Comparison of ENCODE assay signal across 9 cellular contexts in the genomic region with DNA sequence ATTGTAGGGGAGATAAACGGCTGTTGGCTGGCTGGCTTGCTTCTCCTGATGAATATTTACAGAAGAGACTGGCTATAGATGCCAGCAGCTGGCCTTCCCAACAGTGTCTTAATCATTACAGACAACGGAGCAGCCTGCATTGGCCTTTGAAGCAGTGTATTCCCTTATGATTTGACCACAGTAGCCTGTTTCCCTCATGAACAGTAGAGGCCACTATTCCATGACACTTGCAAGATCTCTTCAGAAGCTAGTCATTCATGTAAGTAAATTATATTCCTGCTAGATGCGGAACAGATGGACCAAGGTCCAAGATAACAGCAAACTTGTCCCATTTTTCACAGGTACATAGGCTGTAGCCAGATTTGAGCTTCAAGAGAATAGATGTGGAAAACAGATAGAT. TPM values are rescaled to one million over a fixed set of nuclear protein-coding genes. Genes with fewer than 3 reads are reported as not detected.
DNase-seq lines count a peak whose midpoint lies in the region; ATAC-seq and TF ChIP-seq lines count a peak whose summit lies in the region.
"Had no signal": no experiment of that assay in that cellular context is flagged by ENCODE, and none has a peak within 500 bp of the region (broad histone marks: within the 10 kb centered on the region; RNA-seq: fewer than 3 reads in every experiment).

No MANE protein-coding gene starts in this region.

- BruUV-seq in Caco-2 (replicated peaks; lab: Mats Ljungman, UMichigan): no TSS peak

- DNase-seq in Caco-2 (peak in 1 of 2 experiments; percentile 36), WTC11 (ENCODE audit: low spot score) (no peak), left lobe of liver (ENCODE audit: low spot score) (no peak), lower leg skin (ENCODE audit: low spot score in 2 of 2) (no peak), HuH-7 (ENCODE audit: low spot score) (no peak), mucosa of gallbladder (ENCODE audit: low spot score) (no peak)

- POLR2A ChIA-PET in Caco-2 (lab: Charles Lee) (interaction anchor here (0.5 kb wide), 1 partner anchor 52 kb away, joined by 5 read pairs; no protein-coding TSS in a partner anchor), WTC11 (lab: Charles Lee) (no interaction called here)

- no peaks in the 10 kb centered on the region for H3K36me3 ChIP-seq in Caco-2 (ENCODE audit: control insufficient read depth, insufficient read depth, low read length)

- no peak for TF ChIP-seq POLR2A in lower leg skin (IDR thresholded peaks at IDR 0.05)

- H3K27me3 ChIP-seq in Caco-2 (replicated peaks; ENCODE audit: control insufficient read depth, insufficient read depth, low read length): no peaks in the 10 kb centered on the region

- H3K9me3 ChIP-seq in Caco-2: no peaks in the 10 kb centered on the region

- ATAC-seq in WTC11 (peak; percentile 62), left lobe of liver (peak; percentile 74), GM19455 (IDR thresholded peaks at IDR 0.05; ENCODE audit: unreplicated experiment) (no peak)

- TF ChIP-seq CTCF in Caco-2 (IDR thresholded peaks at IDR 0.05; ENCODE audit: insufficient read depth in 1 of 2, low read depth in 1 of 2, low read length in 1 of 2, severe bottlenecking in 1 of 2, unreplicated experiment in 1 of 2): peak; percentile 29 to 54
- TF ChIP-seq CTCF in WTC11 (IDR thresholded peaks at IDR 0.05): no peak
- no peak for TF ChIP-seq CTCF in lower leg skin (IDR thresholded peaks at IDR 0.05)

- CTCF ChIA-PET in Caco-2 (lab: Charles Lee): interaction anchor here (0.5 to 1.2 kb wide), 5 partner anchors 13 to 433 kb away, joined by 3 to 7 read pairs (median 3); no protein-coding TSS in a partner anchor
- CTCF ChIA-PET in WTC11 (lab: Charles Lee): interaction anchor here (0.6 to 1.6 kb wide), 12 partner anchors 13 to 718 kb away, joined by 3 to 20 read pairs (median 4); partner anchors contain the start of gene RASGRP1

- TF ChIP-seq RAD21 in Ishikawa (IDR thresholded peaks at IDR 0.05; ENCODE audit: low read depth): peak; percentile 28

- TF ChIP-seq EP300 in Ishikawa (IDR thresholded peaks at IDR 0.05; ENCODE audit: borderline replicate concordance): no peak

- H3K4me1 Mint-ChIP-seq in Caco-2 (ENCODE audit: low read depth, unreplicated experiment): no peaks in the 10 kb centered on the region
- H3K4me1 Mint-ChIP-seq in WTC11: peaks cover 5% of the 10 kb centered on the region

- intact Hi-C loops in Caco-2 (cut with micrococcal nuclease; ENCODE audit: unreplicated experiment): no loop called here
- intact Hi-C loops in lower leg skin (cut with DNase I; ENCODE audit: low total_unique reads): no loop called here

- H3K36me3 Mint-ChIP-seq in Caco-2 (ENCODE audit: insufficient read depth, unreplicated experiment) (no peaks in the 10 kb centered on the region), WTC11 (no peaks in the 10 kb centered on the region)

- peaks cover 13% of the 10 kb centered on the region for H3K27me3 Mint-ChIP-seq in Caco-2 (ENCODE audit: insufficient read depth, unreplicated experiment)
- H3K27me3 Mint-ChIP-seq in WTC11 (ENCODE audit: low read depth): no peaks in the 10 kb centered on the region

- H3K4me3 Mint-ChIP-seq in Caco-2 (ENCODE audit: unreplicated experiment): no peak overlapping the region
- no peak overlapping the region for H3K4me3 Mint-ChIP-seq in WTC11

- H3K4me3 ChIP-seq in Caco-2 (ENCODE audit: low read depth, low read length) (no peak overlapping the region), lower leg skin (ENCODE audit: low read depth, poor library complexity, severe bottlenecking) (no peak overlapping the region)
- H3K4me3 ChIP-seq: SK-N-MC had no signal

- H3K9me3 Mint-ChIP-seq in Caco-2 (ENCODE audit: unreplicated experiment) (no peaks in the 10 kb centered on the region), WTC11 (peaks cover 3% of the 10 kb centered on the region; the same call in 1 of the 2 replicates)

- no peaks in the 10 kb centered on the region for H3K4me1 ChIP-seq in Caco-2

- H3K27ac Mint-ChIP-seq in Caco-2 (ENCODE audit: unreplicated experiment): no peak overlapping the region
- H3K27ac Mint-ChIP-seq in WTC11: no peak overlapping the region

- 27 to 31% methylated on average over 3 of the region's 3 CpGs for WGBS in lower leg skin, 2 donors

TF ChIP-seq in Ishikawa, 13 proteins besides CTCF, POLR2A, EP300 and RAD21 (continues in another document):
- TF ChIP-seq TEAD4 (IDR thresholded peaks at IDR 0.05): no peak
- no peak for TF ChIP-seq ZBTB7A (IDR thresholded peaks at IDR 0.05; ENCODE audit: low read depth)
- no peak for TF ChIP-seq YY1 (IDR thresholded peaks at IDR 0.05; ENCODE audit: low read depth)
- TF ChIP-seq EGR1 (IDR thresholded peaks at IDR 0.05): no peak
- TF ChIP-seq TCF12 (IDR thresholded peaks at IDR 0.05; ENCODE audit: low read depth): no peak
- TF ChIP-seq USF1 (IDR thresholded peaks at IDR 0.05): no peak
- TF ChIP-seq MAX (IDR thresholded peaks at IDR 0.05): no peak
- TF ChIP-seq FOXM1 (IDR thresholded peaks at IDR 0.05; ENCODE audit: borderline replicate concordance, low read depth): no peak
- no peak for TF ChIP-seq CEBPB (IDR thresholded peaks at IDR 0.05)
- TF ChIP-seq NFIC (IDR thresholded peaks at IDR 0.05): no peak
- TF ChIP-seq TAF1 (IDR thresholded peaks at IDR 0.05; ENCODE audit: low read depth): no peak

TF ChIP-seq in WTC11, 78 proteins besides CTCF, POLR2A, EP300 and RAD21:
- TF ChIP-seq ETV6 (CRISPR knock-in tag; IDR thresholded peaks at IDR 0.05) (no peak), ZNF671 (CRISPR knock-in tag; IDR thresholded peaks at IDR 0.05) (no peak), NFYB (CRISPR knock-in tag; conservative IDR thresholded peaks at IDR 0.05; ENCODE audit: low read depth) (no peak), TCF7 (CRISPR knock-in tag; IDR thresholded peaks at IDR 0.05; ENCODE audit: low read depth) (no peak), KAT7 (CRISPR knock-in tag; IDR thresholded peaks at IDR 0.05; ENCODE audit: borderline replicate concordance) (no peak)
- TF ChIP-seq, protein P1, sequence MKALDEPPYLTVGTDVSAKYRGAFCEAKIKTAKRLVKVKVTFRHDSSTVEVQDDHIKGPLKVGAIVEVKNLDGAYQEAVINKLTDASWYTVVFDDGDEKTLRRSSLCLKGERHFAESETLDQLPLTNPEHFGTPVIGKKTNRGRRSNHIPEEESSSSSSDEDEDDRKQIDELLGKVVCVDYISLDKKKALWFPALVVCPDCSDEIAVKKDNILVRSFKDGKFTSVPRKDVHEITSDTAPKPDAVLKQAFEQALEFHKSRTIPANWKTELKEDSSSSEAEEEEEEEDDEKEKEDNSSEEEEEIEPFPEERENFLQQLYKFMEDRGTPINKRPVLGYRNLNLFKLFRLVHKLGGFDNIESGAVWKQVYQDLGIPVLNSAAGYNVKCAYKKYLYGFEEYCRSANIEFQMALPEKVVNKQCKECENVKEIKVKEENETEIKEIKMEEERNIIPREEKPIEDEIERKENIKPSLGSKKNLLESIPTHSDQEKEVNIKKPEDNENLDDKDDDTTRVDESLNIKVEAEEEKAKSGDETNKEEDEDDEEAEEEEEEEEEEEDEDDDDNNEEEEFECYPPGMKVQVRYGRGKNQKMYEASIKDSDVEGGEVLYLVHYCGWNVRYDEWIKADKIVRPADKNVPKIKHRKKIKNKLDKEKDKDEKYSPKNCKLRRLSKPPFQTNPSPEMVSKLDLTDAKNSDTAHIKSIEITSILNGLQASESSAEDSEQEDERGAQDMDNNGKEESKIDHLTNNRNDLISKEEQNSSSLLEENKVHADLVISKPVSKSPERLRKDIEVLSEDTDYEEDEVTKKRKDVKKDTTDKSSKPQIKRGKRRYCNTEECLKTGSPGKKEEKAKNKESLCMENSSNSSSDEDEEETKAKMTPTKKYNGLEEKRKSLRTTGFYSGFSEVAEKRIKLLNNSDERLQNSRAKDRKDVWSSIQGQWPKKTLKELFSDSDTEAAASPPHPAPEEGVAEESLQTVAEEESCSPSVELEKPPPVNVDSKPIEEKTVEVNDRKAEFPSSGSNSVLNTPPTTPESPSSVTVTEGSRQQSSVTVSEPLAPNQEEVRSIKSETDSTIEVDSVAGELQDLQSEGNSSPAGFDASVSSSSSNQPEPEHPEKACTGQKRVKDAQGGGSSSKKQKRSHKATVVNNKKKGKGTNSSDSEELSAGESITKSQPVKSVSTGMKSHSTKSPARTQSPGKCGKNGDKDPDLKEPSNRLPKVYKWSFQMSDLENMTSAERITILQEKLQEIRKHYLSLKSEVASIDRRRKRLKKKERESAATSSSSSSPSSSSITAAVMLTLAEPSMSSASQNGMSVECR (CRISPR knock-in tag; IDR thresholded peaks at IDR 0.05; ENCODE audit: borderline replicate concordance): no peak
- TF ChIP-seq, protein P2, sequence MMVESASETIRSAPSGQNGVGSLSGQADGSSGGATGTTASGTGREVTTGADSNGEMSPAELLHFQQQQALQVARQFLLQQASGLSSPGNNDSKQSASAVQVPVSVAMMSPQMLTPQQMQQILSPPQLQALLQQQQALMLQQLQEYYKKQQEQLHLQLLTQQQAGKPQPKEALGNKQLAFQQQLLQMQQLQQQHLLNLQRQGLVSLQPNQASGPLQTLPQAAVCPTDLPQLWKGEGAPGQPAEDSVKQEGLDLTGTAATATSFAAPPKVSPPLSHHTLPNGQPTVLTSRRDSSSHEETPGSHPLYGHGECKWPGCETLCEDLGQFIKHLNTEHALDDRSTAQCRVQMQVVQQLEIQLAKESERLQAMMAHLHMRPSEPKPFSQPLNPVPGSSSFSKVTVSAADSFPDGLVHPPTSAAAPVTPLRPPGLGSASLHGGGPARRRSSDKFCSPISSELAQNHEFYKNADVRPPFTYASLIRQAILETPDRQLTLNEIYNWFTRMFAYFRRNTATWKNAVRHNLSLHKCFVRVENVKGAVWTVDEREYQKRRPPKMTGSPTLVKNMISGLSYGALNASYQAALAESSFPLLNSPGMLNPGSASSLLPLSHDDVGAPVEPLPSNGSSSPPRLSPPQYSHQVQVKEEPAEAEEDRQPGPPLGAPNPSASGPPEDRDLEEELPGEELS (CRISPR knock-in tag; IDR thresholded peaks at IDR 0.05): no peak

RNA-seq across cellular contexts. Expression of gene TMCO5A, which starts 47.3 kb away (rescaled TPM):
- total RNA-seq in Caco-2 (2022) (not detected in 2 replicates), WTC11 (2021) (not detected in 3 replicates), left lobe of liver (not detected), lower leg skin (not detected), mucosa of gallbladder (0.14 TPM)

Comparison
In these comparisons a context has a peak if more than half of its experiments do, and no peak if none do; other contexts are left out.
1. CTCF ChIP-seq: peak in Caco-2 (2 of 2); none in WTC11 (single experiment) and lower leg skin (0 of 3).